22 cellular contexts compared by ENCODE assay signal in the genomic region with DNA sequence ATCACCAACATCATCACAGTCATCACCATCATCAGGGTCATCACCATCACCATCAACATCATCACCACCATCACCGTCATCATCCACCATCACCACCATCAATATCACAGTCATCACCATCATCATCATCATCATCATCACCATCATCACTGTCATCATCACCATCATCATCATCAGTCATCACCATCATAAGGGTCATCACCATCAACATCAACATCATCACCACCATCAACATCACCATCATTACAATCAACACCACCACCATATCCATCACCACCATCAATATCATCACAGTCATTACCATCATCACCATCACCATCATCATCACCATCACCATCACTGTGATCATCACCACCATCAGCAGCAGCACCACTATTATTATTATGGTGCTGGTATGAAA.
DNase-seq lines count a peak whose midpoint lies in the region; ATAC-seq, FAIRE-seq and TF ChIP-seq lines count a peak whose summit lies in the region.
"Had no signal": no experiment of that assay in that cellular context is flagged by ENCODE, and none has a peak within 500 bp of the region (broad histone marks: within the 10 kb centered on the region; RNA-seq: fewer than 3 reads in every experiment).

No MANE protein-coding gene starts in this region.

- no peaks in the 10 kb centered on the region for H3K9me3 Mint-ChIP-seq in WTC11
- H3K9me3 Mint-ChIP-seq: CD8-positive, alpha-beta T cell; GM23338; H9; HFFc6 had no signal

- H3K36me3 Mint-ChIP-seq in WTC11 = no peaks in the 10 kb centered on the region; the same call in 1 of the 2 replicates
- H3K36me3 Mint-ChIP-seq: CD4-positive, CD25-positive, alpha-beta regulatory T cell; CD8-positive, alpha-beta T cell had no signal

- H4K20me1 ChIP-seq in HepG2 (ENCODE audit: insufficient read depth, low read length) (peaks cover 47% of the 10 kb centered on the region), K562 (replicated peaks; ENCODE audit: control insufficient read depth, insufficient read depth, low read length) (no peaks in the 10 kb centered on the region)
- H4K20me1 ChIP-seq: BLaER1 had no signal

- DNase-seq in HepG2 (ENCODE audit: low spot score) (no peak), right lobe of liver (no peak), WTC11 (ENCODE audit: low spot score) (no peak), K562 (ENCODE audit: extremely low read depth in 1 of 4, low spot score in 3 of 4) (no peak), urothelium cell line (ENCODE audit: low spot score) (no peak), SIG-M5 treated with dmso at 0.1 percent for 504 hours (lab: John Stamatoyannopoulos, UW; ENCODE audit: unreplicated experiment) (no peak)
- DNase-seq: CD4-positive, CD25-positive, alpha-beta regulatory T cell; CD8-positive, alpha-beta T cell; DMS153; GF-D8; H9; HFFc6 had no signal

- POLR2A ChIA-PET in HepG2 (lab: Yijun Ruan, JAX) (no interaction called here), WTC11 (lab: Charles Lee) (no interaction called here), K562 (lab: Yijun Ruan, JAX) (no interaction called here)

- no peaks in the 10 kb centered on the region for H3K27me3 Mint-ChIP-seq in WTC11 (ENCODE audit: low read depth)
- H3K27me3 Mint-ChIP-seq: B cell; CD4-positive, CD25-positive, alpha-beta regulatory T cell had no signal

- no peak overlapping the region for H2AFZ ChIP-seq in HepG2 (ENCODE audit: low read length)
- no peak overlapping the region for H2AFZ ChIP-seq in K562 (ENCODE audit: low read depth, low read length)
- H2AFZ ChIP-seq: GM23338 had no signal

- H3K4me3 Mint-ChIP-seq in WTC11 = no peak overlapping the region
- H3K4me3 Mint-ChIP-seq: B cell; CD4-positive, CD25-positive, alpha-beta regulatory T cell; CD8-positive, alpha-beta T cell; GM23338; H9; HFFc6 had no signal

- H3K27ac Mint-ChIP-seq in WTC11 = no peak overlapping the region
- H3K27ac Mint-ChIP-seq: B cell; CD4-positive, CD25-positive, alpha-beta regulatory T cell; CD8-positive, alpha-beta T cell; GM23338; H9; HFFc6 had no signal

- H3K4me1 Mint-ChIP-seq in WTC11 = no peaks in the 10 kb centered on the region
- H3K4me1 Mint-ChIP-seq: B cell, GM23338, H9 had no signal

- H3K9ac ChIP-seq in HepG2 (ENCODE audit: insufficient read depth, low read depth, low read length) (no peak overlapping the region), K562 (ENCODE audit: insufficient read depth in 1 of 2, low read depth in 2 of 2, low read length in 2 of 2) (no peak overlapping the region)
- H3K9ac ChIP-seq: BLaER1 had no signal

- FAIRE-seq in HepG2 (lab: Jason Lieb, UNC) = no peak
- FAIRE-seq in K562 (lab: Jason Lieb, UNC) = no peak
- peak; percentile 100 for FAIRE-seq in urothelium cell line (lab: Jason Lieb, UNC)
- FAIRE-seq: A204.1 had no signal

- ATAC-seq in HepG2 (no peak), right lobe of liver (no peak), WTC11 (no peak), K562 (no peak), HG03342 (IDR thresholded peaks at IDR 0.05; ENCODE audit: unreplicated experiment) (no peak), HG02588 (IDR thresholded peaks at IDR 0.05; ENCODE audit: unreplicated experiment) (no peak)
- ATAC-seq: CD8-positive, alpha-beta T cell; GM23338; HCT116 had no signal

- TF ChIP-seq RAD21 in HepG2 (CRISPR knock-in tag; IDR thresholded peaks at IDR 0.05) (no peak), K562 (CRISPR knock-in tag; conservative IDR thresholded peaks at IDR 0.05 in 1 of 2, IDR thresholded peaks at IDR 0.05 in 1 of 2) (no peak)

- intact Hi-C loops in HepG2 (cut with micrococcal nuclease; ENCODE audit: unreplicated experiment) (no loop called here), right lobe of liver (cut with DNase I) (no loop called here), K562 (cut with micrococcal nuclease) (no loop called here)

- H3K36me3 ChIP-seq in HepG2 (replicated peaks in 1 of 2; ENCODE audit: control insufficient read depth in 1 of 2, insufficient read depth in 2 of 2, low read length in 2 of 2) (peaks cover 42 to 77% of the 10 kb centered on the region in 2 experiments), right lobe of liver (peaks cover 0 to 14% (median 5%) of the 10 kb centered on the region in 4 donors), K562 (ENCODE audit: control insufficient read depth, insufficient read depth, low read length) (no peaks in the 10 kb centered on the region)

- no peaks in the 10 kb centered on the region for H3K9me1 ChIP-seq in K562 (ENCODE audit: control insufficient read depth, insufficient read depth, low read length)

- no peak for TF ChIP-seq CTCF in HepG2 (CRISPR knock-in tag; IDR thresholded peaks at IDR 0.05)
- TF ChIP-seq CTCF in right lobe of liver (IDR thresholded peaks at IDR 0.05) = no peak
- TF ChIP-seq CTCF in WTC11 (IDR thresholded peaks at IDR 0.05) = no peak
- TF ChIP-seq CTCF in K562 (IDR thresholded peaks at IDR 0.05 in 2 of 3, conservative IDR thresholded peaks at IDR 0.05 in 1 of 3; ENCODE audit: insufficient read depth in 2 of 3, low read depth in 1 of 3, low read length in 3 of 3) = no peak

- WGBS in HepG2 (ENCODE audit: low lambda C conversion rate) = 53% methylated on average over 1 of the region's 1 CpG
- WGBS in right lobe of liver (ENCODE audit: insufficient coverage, low coverage, low lambda C conversion rate, missing lambda C conversion rate) = 40% methylated on average over 1 of the region's 1 CpG
- 0% methylated on average over 1 of the region's 1 CpG for WGBS in K562 (ENCODE audit: insufficient coverage, low coverage, missing lambda C conversion rate)

- H3K4me1 ChIP-seq in HepG2 (ENCODE audit: insufficient read depth, low read length) (no peaks in the 10 kb centered on the region), right lobe of liver (peaks cover 0 to 3% (median 0%) of the 10 kb centered on the region in 4 donors), K562 (replicated peaks in 1 of 2; ENCODE audit: control insufficient read depth in 2 of 2, insufficient read depth in 2 of 2, low read length in 2 of 2) (no peaks in the 10 kb centered on the region)
- H3K4me1 ChIP-seq: BLaER1, Caco-2 had no signal

- in situ Hi-C loops in HepG2 (cut with HindIII; ENCODE audit: extremely low pct_ligation_motif_present, low pct_unique_long_range_greater_than_20kb) (no loop called here), K562 (cut with MboI) (no loop called here)

- TF ChIP-seq EP300 in HepG2 (IDR thresholded peaks at IDR 0.05; ENCODE audit: low read depth in 2 of 2, low read length in 2 of 2) = no peak
- TF ChIP-seq EP300 in HepG2 (CRISPR knock-in tag; IDR thresholded peaks at IDR 0.05; ENCODE audit: borderline replicate concordance) = no peak
- no peak for TF ChIP-seq EP300 in K562 (IDR thresholded peaks at IDR 0.05; ENCODE audit: low read length)

- H3K27me3 ChIP-seq in HepG2 (ENCODE audit: control insufficient read depth in 1 of 2, insufficient read depth in 2 of 2, low read length in 2 of 2) (no peaks in the 10 kb centered on the region), right lobe of liver (no peaks in the 10 kb centered on the region), K562 (ENCODE audit: control insufficient read depth in 2 of 2, insufficient read depth in 2 of 2, low read length in 2 of 2) (peaks cover 3 to 39% of the 10 kb centered on the region in 2 experiments; a peak in 4 of 5 replicates)
- H3K27me3 ChIP-seq: BLaER1 had no signal

- H3K27ac ChIP-seq in HepG2 (ENCODE audit: extremely low read length, insufficient read depth, low read length) (no peak overlapping the region), right lobe of liver (no peak overlapping the region), K562 (ENCODE audit: extremely low read depth, low read depth, low read length) (no peak overlapping the region)
- H3K27ac ChIP-seq: 22Rv1, BLaER1, C4-2B had no signal

- BruUV-seq in HepG2 (replicated peaks; lab: Mats Ljungman, UMichigan) (no TSS peak), K562 (replicated peaks; lab: Mats Ljungman, UMichigan) (no TSS peak)

- H3K79me2 ChIP-seq in HepG2 (ENCODE audit: insufficient read depth, low read length) (peaks cover 28% of the 10 kb centered on the region), K562 (ENCODE audit: control insufficient read depth, insufficient read depth, low read length) (no peaks in the 10 kb centered on the region)

- H3K9me3 ChIP-seq in HepG2 (ENCODE audit: low read length) (no peaks in the 10 kb centered on the region), right lobe of liver (no peaks in the 10 kb centered on the region), K562 (replicated peaks; ENCODE audit: control insufficient read depth, insufficient read depth, low read depth, low read length) (no peaks in the 10 kb centered on the region)
- H3K9me3 ChIP-seq: Caco-2 had no signal

- H3K4me3 ChIP-seq in HepG2 (replicated peaks in 1 of 3; ENCODE audit: insufficient read depth in 1 of 3, low read depth in 2 of 3, low read length in 3 of 3) = no peak overlapping the region
- H3K4me3 ChIP-seq in right lobe of liver = no peak overlapping the region
- H3K4me3 ChIP-seq in K562 = no peak overlapping the region
- H3K4me3 ChIP-seq: BLaER1, GM23338 had no signal

- TF ChIP-seq POLR2A in HepG2 (IDR thresholded peaks at IDR 0.05; ENCODE audit: insufficient read depth in 1 of 2, low read depth in 2 of 2, low read length in 2 of 2) (no peak), right lobe of liver (IDR thresholded peaks at IDR 0.05) (no peak), K562 (conservative IDR thresholded peaks at IDR 0.05) (no peak)

- H3K4me2 ChIP-seq in HepG2 (ENCODE audit: low read depth, low read length) = no peak overlapping the region
- H3K4me2 ChIP-seq in K562 (ENCODE audit: insufficient read depth, low read length) = no peak overlapping the region
- H3K4me2 ChIP-seq: BLaER1, GM23338 had no signal

- CTCF ChIA-PET in HepG2 (lab: Yijun Ruan, JAX; ENCODE audit: low intra/inter-chr PET ratio, low total read pairs) = no interaction called here
- CTCF ChIA-PET in WTC11 (lab: Charles Lee) = no interaction called here
- CTCF ChIA-PET in K562 (lab: Yijun Ruan, JAX; ENCODE audit: low intra/inter-chr PET ratio) = no interaction called here

TF ChIP-seq in HepG2, 621 proteins besides CTCF, POLR2A, EP300 and RAD21 (continues in another document):
- TF ChIP-seq ZNF619 (CRISPR knock-in tag; IDR thresholded peaks at IDR 0.05) (no peak), FOXK2 (IDR thresholded peaks at IDR 0.05) (0 out of 2 replicates have a peak, but pooled peaks have one; percentile 8), RAD51 (IDR thresholded peaks at IDR 0.05; ENCODE audit: borderline replicate concordance) (0 out of 2 replicates have a peak, but pooled peaks have one; percentile 10)

TF ChIP-seq in WTC11, 78 proteins besides CTCF, POLR2A, EP300 and RAD21 (continues in another document):
- TF ChIP-seq ZNF317 (CRISPR knock-in tag; IDR thresholded peaks at IDR 0.05; ENCODE audit: borderline replicate concordance, low read depth) (no peak), JAZF1 (CRISPR knock-in tag; IDR thresholded peaks at IDR 0.05) (no peak)

TF ChIP-seq in K562, 482 proteins besides CTCF, POLR2A, EP300 and RAD21:
- TF ChIP-seq KDM1A (IDR thresholded peaks at IDR 0.05) = peak; percentile 20 to 47; a peak in 2 of 4 replicates
- TF ChIP-seq ZNF830 (CRISPR knock-in tag; IDR thresholded peaks at IDR 0.05) = no peak
